Comparison of ENCODE assay signal across 18 cellular contexts in the genomic region with DNA sequence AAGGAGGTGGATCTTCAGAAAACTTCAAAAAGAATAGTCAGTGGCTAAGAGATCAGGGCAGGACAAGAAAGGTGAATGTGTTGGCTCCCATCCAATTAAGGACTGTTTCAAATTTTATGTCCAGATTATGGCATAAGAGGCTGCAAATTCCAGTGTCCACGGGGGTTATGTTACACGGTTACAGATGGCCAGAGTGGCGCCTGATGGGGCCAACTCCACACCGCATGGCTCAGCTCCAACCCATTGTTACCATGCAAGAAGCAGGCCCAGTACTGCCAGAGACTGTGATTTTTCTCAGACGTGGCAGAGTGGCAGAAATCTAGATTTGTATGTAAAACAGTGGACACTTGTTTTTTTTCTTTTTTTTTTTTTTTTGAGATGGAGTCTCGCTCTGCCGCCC.
"Had no signal": no experiment of that assay in that cellular context is flagged by ENCODE, and none has a peak within 500 bp of the region (broad histone marks: within the 10 kb centered on the region; RNA-seq: fewer than 3 reads in every experiment).

No MANE protein-coding gene starts in this region.

- H3K4me1 Mint-ChIP-seq: activated CD4-positive, alpha-beta T cell treated with anti-CD3 and anti-CD28 coated beads for 36 hours; naive B cell; stimulated activated naive B cell treated with anti-CD40 and anti-IgM and Interleukin-4, amounts not matched to agents 10 μg/mL and 1 μg/mL and 100 μg/mL, for 72 hours had no signal

- H3K27me3 ChIP-seq: adrenal gland, breast epithelium, esophagus muscularis mucosa, sigmoid colon, spleen had no signal

- H3K9me3 ChIP-seq: adrenal gland, breast epithelium, esophagus muscularis mucosa, mucosa of descending colon, sigmoid colon had no signal

- H3K27ac ChIP-seq: adrenal gland, breast epithelium, esophagus muscularis mucosa, parathyroid adenoma, sigmoid colon, spleen had no signal

- H3K36me3 Mint-ChIP-seq: naive B cell; stimulated activated naive B cell treated with anti-CD40 and anti-IgM and Interleukin-4, amounts not matched to agents 10 μg/mL and 1 μg/mL and 100 μg/mL, for 72 hours had no signal

- H3K36me3 ChIP-seq: adrenal gland, breast epithelium, esophagus muscularis mucosa, sigmoid colon, spleen had no signal

- H3K4me3 ChIP-seq: adrenal gland, breast epithelium, esophagus muscularis mucosa, mucosa of descending colon, sigmoid colon, spleen had no signal

- DNase-seq: activated CD4-positive, alpha-beta T cell treated with anti-CD3 and anti-CD28 coated beads for 36 hours; activated CD4-positive, alpha-beta T cell treated with anti-CD3 and anti-CD28 coated beads, Interleukin-2, amount 50 U/mL, for 48 hours; activated gamma-delta T cell; adrenal gland; cerebellar nuclear complex; dermis blood vessel endothelial cell; effector memory CD4-positive, alpha-beta T cell; mesenchymal stem cell; mucosa of descending colon; naive B cell; sigmoid colon; spleen; stimulated activated naive B cell treated with anti-CD40 and anti-IgM and Interleukin-4, amounts not matched to agents 10 μg/mL and 1 μg/mL and 100 μg/mL, for 72 hours had no signal

- H3K4me1 ChIP-seq: adrenal gland, breast epithelium, esophagus muscularis mucosa, parathyroid adenoma, sigmoid colon, spleen had no signal

- ATAC-seq: activated CD4-positive, alpha-beta T cell treated with anti-CD3 and anti-CD28 coated beads for 36 hours; activated naive CD4-positive, alpha-beta T cell treated with anti-CD3 and anti-CD28 coated beads, Interleukin-2, amount 50 U/mL, for 72 hours; mucosa of descending colon; stimulated activated naive B cell treated with anti-CD40 and anti-IgM and Interleukin-4, amounts not matched to agents 10 μg/mL and 1 μg/mL and 100 μg/mL, for 72 hours; WTC11 had no signal

- H3K27me3 Mint-ChIP-seq: activated CD4-positive, alpha-beta T cell treated with anti-CD3 and anti-CD28 coated beads for 36 hours; naive B cell; stimulated activated naive B cell treated with anti-CD40 and anti-IgM and Interleukin-4, amounts not matched to agents 10 μg/mL and 1 μg/mL and 100 μg/mL, for 72 hours had no signal

- H3K27ac Mint-ChIP-seq: activated CD4-positive, alpha-beta T cell treated with anti-CD3 and anti-CD28 coated beads for 36 hours; activated naive CD4-positive, alpha-beta T cell treated with anti-CD3 and anti-CD28 coated beads, Interleukin-2, amount 50 U/mL, for 72 hours; naive B cell; stimulated activated naive B cell treated with anti-CD40 and anti-IgM and Interleukin-4, amounts not matched to agents 10 μg/mL and 1 μg/mL and 100 μg/mL, for 72 hours; WTC11 had no signal

- H3K4me3 Mint-ChIP-seq: activated CD4-positive, alpha-beta T cell treated with anti-CD3 and anti-CD28 coated beads for 36 hours; naive B cell; stimulated activated naive B cell treated with anti-CD40 and anti-IgM and Interleukin-4, amounts not matched to agents 10 μg/mL and 1 μg/mL and 100 μg/mL, for 72 hours; WTC11 had no signal
